16 cellular contexts compared by ENCODE assay signal in the genomic region with DNA sequence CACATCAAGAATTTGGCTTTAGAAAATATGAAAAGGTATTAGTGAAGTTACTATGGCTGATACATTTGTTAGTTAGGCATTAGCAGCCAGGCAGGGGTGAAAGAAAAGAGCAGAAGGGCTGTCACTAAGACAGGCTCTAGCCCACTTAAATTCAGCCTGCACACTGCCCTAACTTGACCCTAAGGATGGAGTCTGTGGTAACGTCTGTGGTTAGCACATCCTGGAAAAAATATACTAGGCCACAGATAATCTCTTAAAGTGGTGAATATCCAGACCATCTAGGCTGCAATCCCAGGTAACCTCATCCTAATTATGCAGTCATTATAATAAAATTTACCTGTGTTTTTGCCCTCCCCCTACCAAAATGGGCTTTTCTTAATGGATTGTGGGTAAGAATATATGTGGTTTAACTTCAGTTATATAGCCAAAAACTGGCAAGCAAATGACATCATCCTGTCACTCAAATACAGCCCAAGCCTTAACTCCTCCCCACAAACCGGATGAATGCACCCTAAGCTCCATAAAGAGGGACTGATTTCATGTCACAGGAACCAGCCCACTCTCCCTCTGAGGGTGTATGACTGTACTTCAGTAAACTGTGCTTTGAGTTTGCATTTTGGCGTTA.
DNase-seq lines count a peak whose midpoint lies in the region; ATAC-seq, FAIRE-seq and TF ChIP-seq lines count a peak whose summit lies in the region.
"Had no signal": no experiment of that assay in that cellular context is flagged by ENCODE, and none has a peak within 500 bp of the region (broad histone marks: within the 10 kb centered on the region; RNA-seq: fewer than 3 reads in every experiment).

No MANE protein-coding gene starts in this region.

- no peak overlapping the region for H2BK12ac ChIP-seq in neuronal stem cell (ENCODE audit: low read length)

- H4K20me1 ChIP-seq in PC-9 (ENCODE audit: insufficient read depth), result no peaks in the 10 kb centered on the region
- no peaks in the 10 kb centered on the region for H4K20me1 ChIP-seq in GM12878 (ENCODE audit: control insufficient read depth, insufficient read depth)

- POLR2A ChIA-PET in PC-9 (lab: Charles Lee; ENCODE audit: unreplicated experiment), result no interaction called here
- POLR2A ChIA-PET in GM12878 (lab: Charles Lee), result interaction anchor here (0.8 kb wide), 1 partner anchor 175 kb away, joined by 3 read pairs; no protein-coding TSS in a partner anchor

- RAD21 ChIA-PET in GM12878 (lab: Charles Lee; ENCODE audit: unreplicated experiment), result interaction anchor here (0.7 to 1.0 kb wide), 2 partner anchors 29 to 61 kb away, joined by 3 to 4 read pairs; no protein-coding TSS in a partner anchor

- no peak overlapping the region for H4K8ac ChIP-seq in neuronal stem cell (ENCODE audit: low read depth, low read length)

- SMC1A ChIA-PET in GM12878 (lab: Charles Lee; ENCODE audit: uncharacterized antibody, unreplicated experiment), result interaction anchor here (1.2 kb wide), 1 partner anchor 68 kb away, joined by 3 read pairs; no protein-coding TSS in a partner anchor

- no peak for TF ChIP-seq EP300 in GM12878 (IDR thresholded peaks at IDR 0.05; ENCODE audit: borderline replicate concordance in 1 of 2, control insufficient read depth in 1 of 2, low read depth in 2 of 2, low read length in 2 of 2)

- H2BK15ac ChIP-seq in neuronal stem cell (ENCODE audit: low read length), result no peak overlapping the region

- H3K27ac ChIP-seq in PC-9, result no peak overlapping the region
- no peak overlapping the region for H3K27ac ChIP-seq in GM12878 (ENCODE audit: control insufficient read depth, insufficient read depth)
- no peak overlapping the region for H3K27ac ChIP-seq in neuronal stem cell (replicated peaks; ENCODE audit: low read length)
- H3K27ac ChIP-seq: body of pancreas, pancreas, tibial nerve had no signal

- TF ChIP-seq POLR2A in GM12878 (IDR thresholded peaks at IDR 0.05; ENCODE audit: low read depth, low read length), result no peak

- H3K9me3 ChIP-seq in PC-9 (ENCODE audit: insufficient read depth, low read depth) (no peaks in the 10 kb centered on the region), GM12878 (replicated peaks; ENCODE audit: control insufficient read depth, insufficient read depth, low read length) (no peaks in the 10 kb centered on the region), neuronal stem cell (replicated peaks in 1 of 2; ENCODE audit: control insufficient read depth in 2 of 2, insufficient read depth in 1 of 2, low read depth in 1 of 2, low read length in 2 of 2) (no peaks in the 10 kb centered on the region)
- H3K9me3 ChIP-seq: body of pancreas, pancreas, SK-N-SH, tibial nerve had no signal

- CTCF ChIA-PET in PC-9 (lab: Charles Lee) (no interaction called here), GM12878 (lab: Yijun Ruan, JAX) (interaction anchor here (1.2 kb wide), 1 partner anchor 146 kb away, joined by 3 read pairs; no protein-coding TSS in a partner anchor)

- WGBS in GM12878 (ENCODE audit: insufficient coverage, insufficient replicate concordance, low lambda C conversion rate, missing lambda C conversion rate), result 39% methylated on average over 3 of the region's 3 CpGs
- WGBS in neuronal stem cell (ENCODE audit: extremely low coverage in 2 of 2, insufficient read length in 2 of 2, insufficient replicate concordance in 1 of 2), 2 donors, result no CpG with 5 or more reads among the region's 3 CpGs

- no peaks in the 10 kb centered on the region for H3K36me3 ChIP-seq in PC-9 (ENCODE audit: low read depth)
- H3K36me3 ChIP-seq in GM12878 (ENCODE audit: control insufficient read depth in 2 of 2, insufficient read depth in 2 of 2, low read length in 1 of 2), result no peaks in the 10 kb centered on the region
- H3K36me3 ChIP-seq in neuronal stem cell (replicated peaks in 1 of 2; ENCODE audit: control insufficient read depth in 2 of 2, insufficient read depth in 2 of 2, low read length in 2 of 2), result no peaks in the 10 kb centered on the region
- H3K36me3 ChIP-seq: pancreas, tibial nerve had no signal

- H3K27me3 ChIP-seq in PC-9 (ENCODE audit: insufficient read depth, low read depth), result no peaks in the 10 kb centered on the region
- no peaks in the 10 kb centered on the region for H3K27me3 ChIP-seq in GM12878 (replicated peaks in 1 of 2; ENCODE audit: control insufficient read depth in 2 of 2, insufficient read depth in 2 of 2, low read length in 1 of 2)
- no peaks in the 10 kb centered on the region for H3K27me3 ChIP-seq in neuronal stem cell (ENCODE audit: control insufficient read depth in 3 of 3, insufficient read depth in 3 of 3, low read depth in 1 of 3, low read length in 3 of 3)
- H3K27me3 ChIP-seq: body of pancreas, pancreas, tibial nerve had no signal

- no peak overlapping the region for H3K4ac ChIP-seq in neuronal stem cell (ENCODE audit: low read length)

- H3K23ac ChIP-seq in neuronal stem cell (ENCODE audit: low read depth, low read length, poor library complexity), result no peak overlapping the region

- BruUV-seq in PC-9 (replicated peaks; lab: Mats Ljungman, UMichigan) (no TSS peak), GM12878 (replicated peaks; lab: Mats Ljungman, UMichigan) (no TSS peak)

- H3K79me2 ChIP-seq in PC-9 (ENCODE audit: low read depth) (no peaks in the 10 kb centered on the region), GM12878 (ENCODE audit: control insufficient read depth, insufficient read depth, low read length) (no peaks in the 10 kb centered on the region)

- in situ Hi-C loops in KBM-7 (cut with MboI; ENCODE audit: low pct_unique_long_range_greater_than_20kb, low sequenced_read_pairs) (no loop called here), GM12878 (cut with MboI) (no loop called here)

- no peak for TF ChIP-seq CTCF in PC-9 (conservative IDR thresholded peaks at IDR 0.05)
- TF ChIP-seq CTCF in GM12878 (IDR thresholded peaks at IDR 0.05 in 2 of 3, conservative IDR thresholded peaks at IDR 0.05 in 1 of 3; ENCODE audit: control insufficient read depth in 2 of 3, extremely low read depth in 1 of 3, insufficient read depth in 1 of 3, low read depth in 3 of 3, low read length in 3 of 3), result no peak

- H2BK120ac ChIP-seq in neuronal stem cell (ENCODE audit: low read depth, low read length), result no peak overlapping the region

- no peaks in the 10 kb centered on the region for H3K4me1 ChIP-seq in PC-9 (replicated peaks; ENCODE audit: insufficient read depth)
- no peaks in the 10 kb centered on the region for H3K4me1 ChIP-seq in GM12878 (ENCODE audit: control insufficient read depth, insufficient read depth, low read length)
- no peaks in the 10 kb centered on the region for H3K4me1 ChIP-seq in neuronal stem cell (ENCODE audit: control insufficient read depth in 2 of 2, insufficient read depth in 1 of 2, low read depth in 1 of 2, low read length in 2 of 2)
- H3K4me1 ChIP-seq: body of pancreas, pancreas, tibial nerve had no signal

- no peak for TF ChIP-seq RAD21 in GM12878 (IDR thresholded peaks at IDR 0.05; ENCODE audit: insufficient read depth, low read depth, low read length)

- 0 out of 2 replicates have a peak overlapping the region, but pooled peaks have one; percentile 62 for H2AFZ ChIP-seq in PC-9
- no peak overlapping the region for H2AFZ ChIP-seq in GM12878 (ENCODE audit: control insufficient read depth, low read depth, low read length)
- peak overlapping the region; percentile 72 for H2AFZ ChIP-seq in neuronal stem cell (ENCODE audit: low read length)

- H3K14ac ChIP-seq in neuronal stem cell (ENCODE audit: low read length), result no peak overlapping the region

- H4K91ac ChIP-seq in neuronal stem cell (ENCODE audit: low read depth, low read length, poor library complexity), result no peak overlapping the region

- no peak for ATAC-seq in GM12878
- no peak for ATAC-seq in GM18861 (IDR thresholded peaks at IDR 0.05; ENCODE audit: unreplicated experiment)
- ATAC-seq in HG02571 (IDR thresholded peaks at IDR 0.05; ENCODE audit: unreplicated experiment), result no peak
- ATAC-seq: body of pancreas, left colon, pancreas had no signal

- DNase-seq in KBM-7 (peak; percentile 67), PC-9 (no peak), GM12878 (ENCODE audit: low read depth, low spot score) (no peak), neuronal stem cell (ENCODE audit: low spot score) (no peak), NCI-H1930 (lab: John Stamatoyannopoulos, UW) (no peak)
- no peak for DNase-seq in stimulated activated naive CD4-positive, alpha-beta T cell treated with Interleukin-2 at 50 U/mL for 16 hours (lab: John Stamatoyannopoulos, UW)
- DNase-seq: body of pancreas, DND-41, hypothalamus, left colon, NCI-H1048, pancreas, SK-N-SH had no signal

- FAIRE-seq in GM12878 (lab: Jason Lieb, UNC), result no peak
- FAIRE-seq: pancreas had no signal

- no peak overlapping the region for H3K18ac ChIP-seq in neuronal stem cell (ENCODE audit: low read length)

- no peaks in the 10 kb centered on the region; the same call in 1 of the 2 replicates for H3K9me2 ChIP-seq in PC-9 (ENCODE audit: insufficient read depth)
- H3K9me2 ChIP-seq: SK-N-SH had no signal

- H3K9ac ChIP-seq in GM12878 (ENCODE audit: control insufficient read depth, insufficient read depth, low read length) (no peak overlapping the region), neuronal stem cell (ENCODE audit: low read depth, low read length, poor library complexity) (no peak overlapping the region)
- H3K9ac ChIP-seq: SK-N-SH had no signal

- H3K4me3 ChIP-seq in PC-9 (no peak overlapping the region), GM12878 (no peak overlapping the region), neuronal stem cell (ENCODE audit: low read length in 2 of 2) (no peak overlapping the region)
- H3K4me3 ChIP-seq: body of pancreas, pancreas, tibial nerve had no signal

- H3K79me1 ChIP-seq in neuronal stem cell (ENCODE audit: low read depth, low read length), result no peaks in the 10 kb centered on the region

- no peak overlapping the region for H2BK5ac ChIP-seq in neuronal stem cell (ENCODE audit: low read length)

- H3K4me2 ChIP-seq in PC-9, result no peak overlapping the region
- no peak overlapping the region for H3K4me2 ChIP-seq in GM12878 (ENCODE audit: control insufficient read depth, insufficient read depth)
- H3K4me2 ChIP-seq in neuronal stem cell (ENCODE audit: insufficient read depth, low read length, poor library complexity, severe bottlenecking), result no peak overlapping the region
- H3K4me2 ChIP-seq: SK-N-SH had no signal

- H3F3A ChIP-seq in PC-9 (ENCODE audit: insufficient read depth, low read depth), result no peaks in the 10 kb centered on the region

- H2AK5ac ChIP-seq in neuronal stem cell (ENCODE audit: low read depth, low read length), result no peak overlapping the region

- intact Hi-C loops in PC-9 (cut with micrococcal nuclease; ENCODE audit: unreplicated experiment) (no loop called here), GM12878 (cut with micrococcal nuclease; ENCODE audit: unreplicated experiment) (no loop called here)

TF ChIP-seq in GM12878, 131 proteins besides CTCF, POLR2A, EP300 and RAD21 (continues in another document):
- TF ChIP-seq ATF7 (IDR thresholded peaks at IDR 0.05; ENCODE audit: low read depth), result peak; percentile 42; the same call in 1 of the 2 replicates
- no peak for TF ChIP-seq YBX1 (IDR thresholded peaks at IDR 0.05)
- TF ChIP-seq CREB1 (IDR thresholded peaks at IDR 0.05; ENCODE audit: low read depth), result no peak
